In the genomic region with DNA sequence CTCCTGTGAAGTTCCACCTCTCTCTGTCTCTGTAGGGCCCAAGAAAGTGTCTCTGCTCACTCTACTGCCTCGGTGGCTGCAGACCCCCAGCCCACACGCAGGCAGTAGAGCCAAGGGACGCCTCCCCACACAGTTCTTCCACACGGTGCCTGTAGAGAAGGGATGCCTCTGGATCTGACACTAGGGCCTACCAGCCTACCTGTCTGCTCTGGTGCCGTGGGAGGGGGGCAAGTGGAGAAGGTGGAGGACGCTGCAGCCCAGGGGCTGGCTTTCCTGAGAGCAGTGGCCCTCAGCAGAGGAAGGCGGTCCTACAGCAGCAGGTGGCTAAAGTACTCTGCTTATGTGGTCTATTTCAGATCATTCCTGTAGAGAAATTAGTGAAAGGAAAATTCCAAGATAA, we compare ENCODE assay signal across 26 cellular contexts. TPM values are rescaled to one million over a fixed set of nuclear protein-coding genes. Genes with fewer than 3 reads are reported as not detected.
DNase-seq lines count a peak whose midpoint lies in the region; ATAC-seq, FAIRE-seq and TF ChIP-seq lines count a peak whose summit lies in the region.
"Had no signal": no experiment of that assay in that cellular context is flagged by ENCODE, and none has a peak within 500 bp of the region (broad histone marks: within the 10 kb centered on the region; RNA-seq: fewer than 3 reads in every experiment).

No MANE protein-coding gene starts in this region.

- CTCF ChIA-PET in K562 (lab: Yijun Ruan, JAX; ENCODE audit: low intra/inter-chr PET ratio) = no interaction called here
- CTCF ChIA-PET in activated CD4-positive, alpha-beta T cell treated with anti-CD3 and anti-CD28 coated beads, Interleukin-2, amount 10 ng/mL, durations not matched to agents 7 days and 5 days (lab: Charles Lee) = no interaction called here

- no peak for ATAC-seq in K562

- no peaks in the 10 kb centered on the region for H3K9me3 Mint-ChIP-seq in activated CD4-positive, alpha-beta T cell treated with anti-CD3 and anti-CD28 coated beads, Interleukin-2, amount 10 ng/mL, durations not matched to agents 7 days and 5 days
- H3K9me3 Mint-ChIP-seq: CD4-positive, alpha-beta memory T cell; CD4-positive, CD25-positive, alpha-beta regulatory T cell; CD8-positive, alpha-beta memory T cell had no signal

- no peak for TF ChIP-seq RAD21 in K562 (CRISPR knock-in tag; conservative IDR thresholded peaks at IDR 0.05 in 1 of 2, IDR thresholded peaks at IDR 0.05 in 1 of 2)

- H3K27ac Mint-ChIP-seq in activated CD4-positive, alpha-beta T cell treated with anti-CD3 and anti-CD28 coated beads, Interleukin-2, amount 10 ng/mL, durations not matched to agents 7 days and 5 days = no peak overlapping the region
- H3K27ac Mint-ChIP-seq: B cell; CD14-positive monocyte; CD4-positive, alpha-beta memory T cell; CD8-positive, alpha-beta memory T cell had no signal

- H3K36me3 Mint-ChIP-seq in activated CD4-positive, alpha-beta T cell treated with anti-CD3 and anti-CD28 coated beads, Interleukin-2, amount 10 ng/mL, durations not matched to agents 7 days and 5 days (ENCODE audit: low read depth) = peaks cover 1% of the 10 kb centered on the region

- no peak for FAIRE-seq in K562 (lab: Jason Lieb, UNC)
- FAIRE-seq: A549, GM12891, GM19239 had no signal

- peaks cover 17% of the 10 kb centered on the region for H3K79me2 ChIP-seq in K562 (ENCODE audit: control insufficient read depth, insufficient read depth, low read length)

- no TSS peak for BruUV-seq in K562 (replicated peaks; lab: Mats Ljungman, UMichigan)

- 0 out of 4 replicates have a peak overlapping the region, but pooled peaks of 1 of the 2 experiments have one; percentile 4 for H3K9ac ChIP-seq in K562 (ENCODE audit: insufficient read depth in 1 of 2, low read depth in 2 of 2, low read length in 2 of 2)
- H3K9ac ChIP-seq: BLaER1 treated with 17β-estradiol and CSF1 and Interleukin-3, amounts not matched to agents 10 nM and 100 nM had no signal

- in situ Hi-C loops in K562 (cut with MboI) = loop anchor here (5.0 kb wide), 1 partner anchor 181 kb away; no protein-coding TSS in a partner anchor

- H3K27me3 ChIP-seq in left ventricle myocardium inferior (ENCODE audit: low read depth) = no peaks in the 10 kb centered on the region
- H3K27me3 ChIP-seq in K562 (ENCODE audit: control insufficient read depth in 2 of 2, insufficient read depth in 2 of 2, low read length in 2 of 2) = no peaks in the 10 kb centered on the region
- H3K27me3 ChIP-seq: BLaER1 treated with 17β-estradiol and CSF1 and Interleukin-3, amounts not matched to agents 10 nM and 100 nM had no signal

- TF ChIP-seq CTCF in left ventricle myocardium inferior (IDR thresholded peaks at IDR 0.05; ENCODE audit: borderline replicate concordance) = no peak
- no peak for TF ChIP-seq CTCF in K562 (IDR thresholded peaks at IDR 0.05 in 2 of 3, conservative IDR thresholded peaks at IDR 0.05 in 1 of 3; ENCODE audit: insufficient read depth in 2 of 3, low read depth in 1 of 3, low read length in 3 of 3)

- no peaks in the 10 kb centered on the region for H3K9me1 ChIP-seq in K562 (ENCODE audit: control insufficient read depth, insufficient read depth, low read length)

- no peaks in the 10 kb centered on the region for H3K27me3 Mint-ChIP-seq in activated CD4-positive, alpha-beta T cell treated with anti-CD3 and anti-CD28 coated beads, Interleukin-2, amount 10 ng/mL, durations not matched to agents 7 days and 5 days
- H3K27me3 Mint-ChIP-seq: B cell; CD4-positive, alpha-beta memory T cell; CD4-positive, CD25-positive, alpha-beta regulatory T cell; CD8-positive, alpha-beta memory T cell had no signal

- intact Hi-C loops in cardiac septum (cut with DNase I) (no loop called here), left ventricle myocardium inferior (cut with micrococcal nuclease) (no loop called here), K562 (cut with micrococcal nuclease) (no loop called here)

- H3K4me3 ChIP-seq in left ventricle myocardium inferior (no peak overlapping the region), K562 (no peak overlapping the region)
- H3K4me3 ChIP-seq: A549; BLaER1 treated with 17β-estradiol and CSF1 and Interleukin-3, amounts not matched to agents 10 nM and 100 nM had no signal

- no peaks in the 10 kb centered on the region for H3K9me3 ChIP-seq in left ventricle myocardium inferior (replicated peaks)
- H3K9me3 ChIP-seq in K562 (replicated peaks; ENCODE audit: control insufficient read depth, insufficient read depth, low read depth, low read length) = no peaks in the 10 kb centered on the region
- H3K9me3 ChIP-seq: A549; BLaER1 treated with 17β-estradiol and CSF1 and Interleukin-3, amounts not matched to agents 10 nM and 100 nM had no signal

- no peak overlapping the region for H3K4me2 ChIP-seq in K562 (ENCODE audit: insufficient read depth, low read length)
- H3K4me2 ChIP-seq: A549; BLaER1 treated with 17β-estradiol and CSF1 and Interleukin-3, amounts not matched to agents 10 nM and 100 nM had no signal

- H3K36me3 ChIP-seq in left ventricle myocardium inferior (peaks cover 64% of the 10 kb centered on the region), K562 (ENCODE audit: control insufficient read depth, insufficient read depth, low read length) (peaks cover 70% of the 10 kb centered on the region)

- no peak overlapping the region for H2AFZ ChIP-seq in K562 (ENCODE audit: low read depth, low read length)

- H3K4me3 Mint-ChIP-seq in activated CD4-positive, alpha-beta T cell treated with anti-CD3 and anti-CD28 coated beads, Interleukin-2, amount 10 ng/mL, durations not matched to agents 7 days and 5 days = no peak overlapping the region
- H3K4me3 Mint-ChIP-seq: B cell; CD14-positive monocyte; CD4-positive, alpha-beta memory T cell; CD4-positive, CD25-positive, alpha-beta regulatory T cell; CD8-positive, alpha-beta memory T cell had no signal

- H3K4me1 ChIP-seq in left ventricle myocardium inferior = peaks cover 26% of the 10 kb centered on the region
- peaks cover 29 to 54% of the 10 kb centered on the region in 2 experiments for H3K4me1 ChIP-seq in K562 (replicated peaks in 1 of 2; ENCODE audit: control insufficient read depth in 2 of 2, insufficient read depth in 2 of 2, low read length in 2 of 2)
- H3K4me1 ChIP-seq: BLaER1 treated with 17β-estradiol and CSF1 and Interleukin-3, amounts not matched to agents 10 nM and 100 nM had no signal

- H3K27ac ChIP-seq in left ventricle myocardium inferior (replicated peaks) (no peak overlapping the region), K562 (ENCODE audit: extremely low read depth, low read depth, low read length) (no peak overlapping the region)
- H3K27ac ChIP-seq: 22Rv1; A549; BLaER1 treated with 17β-estradiol and CSF1 and Interleukin-3, amounts not matched to agents 10 nM and 100 nM had no signal

- TF ChIP-seq EP300 in K562 (IDR thresholded peaks at IDR 0.05; ENCODE audit: low read length) = no peak

- WGBS in K562 (ENCODE audit: insufficient coverage, low coverage, missing lambda C conversion rate) = 89% methylated on average over 7 of the region's 7 CpGs

- H4K20me1 ChIP-seq in K562 (replicated peaks; ENCODE audit: control insufficient read depth, insufficient read depth, low read length) = 0 out of 2 replicates have a peak, but pooled peaks cover 7% of the 10 kb centered on the region

- no peak for TF ChIP-seq POLR2A in K562 (conservative IDR thresholded peaks at IDR 0.05)

- POLR2A ChIA-PET in K562 (lab: Yijun Ruan, JAX) = interaction anchor here (0.6 to 1.5 kb wide), 6 partner anchors 10 to 258 kb away, joined by 3 to 5 read pairs (median 4); a partner anchor contains a TSS
- POLR2A ChIA-PET in activated CD4-positive, alpha-beta T cell treated with anti-CD3 and anti-CD28 coated beads, Interleukin-2, amount 10 ng/mL, durations not matched to agents 7 days and 5 days (lab: Charles Lee) = interaction anchor here (0.7 kb wide), 1 partner anchor 129 kb away, joined by 3 read pairs; no protein-coding TSS in a partner anchor

- DNase-seq in cardiac septum (ENCODE audit: low spot score) (peak; percentile 38), left ventricle myocardium inferior (no peak), K562 (ENCODE audit: extremely low read depth in 1 of 4, low spot score in 3 of 4) (no peak), mesenteric fat pad (ENCODE audit: low spot score) (peak; percentile 55), GF-D8 (lab: John Stamatoyannopoulos, UW) (no peak), C1 segment of cervical spinal cord (lab: John Stamatoyannopoulos, UW) (no peak)
- no peak for DNase-seq in activated CD4-positive, alpha-beta T cell treated with anti-CD3 and anti-CD28 coated beads, Interleukin-2, amount 10 ng/mL, durations not matched to agents 7 days and 5 days
- DNase-seq: AML-193; CD4-positive, alpha-beta memory T cell; CD4-positive, CD25-positive, alpha-beta regulatory T cell; CD8-positive, alpha-beta memory T cell; COR-L47; DMS 273 treated with DMSO at 0.1 percent for 48 hours; DMS153; DMS53; DMS79; DND-41; EL; GDM1 had no signal

- peaks cover 5% of the 10 kb centered on the region for H3K4me1 Mint-ChIP-seq in activated CD4-positive, alpha-beta T cell treated with anti-CD3 and anti-CD28 coated beads, Interleukin-2, amount 10 ng/mL, durations not matched to agents 7 days and 5 days
- H3K4me1 Mint-ChIP-seq: B cell; CD14-positive monocyte; CD4-positive, CD25-positive, alpha-beta regulatory T cell had no signal

RNA-seq across cellular contexts. Expression of a gene that starts 9.0 kb away (rescaled TPM):
- 40.3 TPM for total RNA-seq in cardiac septum
- total RNA-seq in left ventricle myocardium inferior = 31.4 TPM
- 364 and 807 TPM in 2 replicates for total RNA-seq in K562 (2011; cell fraction: chromatin; rRNA removed; ENCODE audit: low replicate concordance)
- total RNA-seq in K562 (2011; cell fraction: nucleolus; rRNA removed) = 428 and 514 TPM in 2 replicates
- total RNA-seq in K562 (2011; cell fraction: nucleoplasm; rRNA removed) = 376 and 406 TPM in 2 replicates
- 18.9 and 23.7 TPM in 2 replicates for total RNA-seq in K562 (2014; rRNA removed)
- total RNA-seq in K562 (2014; rRNA removed; fragmentation: Illumina TruSeq; extraction: Trizol) = 31.0 and 34.3 TPM in 2 replicates
- total RNA-seq in K562 (2015; rRNA removed; fragmentation: Illumina TruSeq; extraction: Trizol) = 44.0 and 44.1 TPM in 2 replicates
- 78.5 and 79.6 TPM in 2 replicates for total RNA-seq in K562 (2021)
- 52.9 and 143 TPM in 2 replicates for polyA plus RNA-seq in K562 (2011; rRNA removed)
- 146 and 165 TPM in 2 replicates for polyA plus RNA-seq in K562 (2011; cell fraction: cytosol; rRNA removed)
- polyA plus RNA-seq in K562 (2011; cell fraction: nucleus; rRNA removed) = 466 and 543 TPM in 2 replicates
- 57.3 and 151 TPM in 2 replicates for polyA plus RNA-seq in K562 (2012)
- polyA plus RNA-seq in K562 (2014; fragmentation: Illumina TruSeq; extraction: Trizol) = 76.9 and 81.4 TPM in 2 replicates
- polyA plus RNA-seq in K562 (2014; fragmentation: Nextera tagmentation; extraction: Ambion mirVana) = 10 to 100 TPM; 11.4 to 14.8 TPM
- polyA plus RNA-seq in K562 (2014; rRNA removed) = 55.0 and 58.0 TPM in 2 replicates
- polyA minus RNA-seq in K562 (2011; rRNA and poly(A)+ RNA removed) = 123 TPM in 2 replicates
- 96.4 and 118 TPM in 2 replicates for polyA minus RNA-seq in K562 (2011; cell fraction: cytosol; rRNA and poly(A)+ RNA removed)
- polyA minus RNA-seq in K562 (2011; cell fraction: nucleus; rRNA and poly(A)+ RNA removed) = 142 and 264 TPM in 2 replicates
- total RNA-seq in mesenteric fat pad = 148 TPM
- 10 to 100 TPM; 73.2 to 77.1 TPM for total RNA-seq in activated CD4-positive, alpha-beta T cell treated with anti-CD3 and anti-CD28 coated beads, Interleukin-2, amount 10 ng/mL, durations not matched to agents 7 days and 5 days

RNA-seq across cellular contexts. Expression of a gene that starts 27.7 kb away (rescaled TPM):
- total RNA-seq in cardiac septum (11.7 TPM), left ventricle myocardium inferior (10.0 TPM), K562 (2014; rRNA removed) (26.2 and 30.3 TPM in 2 replicates), K562 (2014; rRNA removed; fragmentation: Illumina TruSeq; extraction: Trizol) (25.8 and 26.4 TPM in 2 replicates), K562 (2015; rRNA removed; fragmentation: Illumina TruSeq; extraction: Trizol) (28.7 and 29.1 TPM in 2 replicates), K562 (2021) (37.6 and 40.3 TPM in 2 replicates), mesenteric fat pad (20.3 TPM)
- total RNA-seq in K562 (2011; cell fraction: chromatin; rRNA removed; ENCODE audit: low replicate concordance) = 40.2 and 80.6 TPM in 2 replicates
- 34.5 and 47.0 TPM in 2 replicates for total RNA-seq in K562 (2011; cell fraction: nucleolus; rRNA removed)
- 34.2 and 36.7 TPM in 2 replicates for total RNA-seq in K562 (2011; cell fraction: nucleoplasm; rRNA removed)
- polyA plus RNA-seq in K562 (2011; rRNA removed) (48.3 and 52.7 TPM in 2 replicates), K562 (2014; fragmentation: Illumina TruSeq; extraction: Trizol) (49.5 and 52.3 TPM in 2 replicates), K562 (2014; fragmentation: Nextera tagmentation; extraction: Ambion mirVana) (1 to 10 TPM; 3.3 to 6.3 TPM), K562 (2014; rRNA removed) (24.9 and 33.8 TPM in 2 replicates)
- 61.4 and 68.7 TPM in 2 replicates for polyA plus RNA-seq in K562 (2011; cell fraction: cytosol; rRNA removed)
- 59.7 and 61.5 TPM in 2 replicates for polyA plus RNA-seq in K562 (2011; cell fraction: nucleus; rRNA removed)
- 33.2 and 62.0 TPM in 2 replicates for polyA plus RNA-seq in K562 (2012)
- polyA minus RNA-seq in K562 (2011; rRNA and poly(A)+ RNA removed) = 42.1 and 50.9 TPM in 2 replicates
- polyA minus RNA-seq in K562 (2011; cell fraction: cytosol; rRNA and poly(A)+ RNA removed) = 22.4 and 26.2 TPM in 2 replicates
- 20.7 and 27.2 TPM in 2 replicates for polyA minus RNA-seq in K562 (2011; cell fraction: nucleus; rRNA and poly(A)+ RNA removed)
- 10 to 100 TPM; 17.9 to 19.1 TPM for total RNA-seq in activated CD4-positive, alpha-beta T cell treated with anti-CD3 and anti-CD28 coated beads, Interleukin-2, amount 10 ng/mL, durations not matched to agents 7 days and 5 days

RNA-seq across cellular contexts. Expression of a gene that starts 47.7 kb away (rescaled TPM):
- 339 TPM for total RNA-seq in cardiac septum
- total RNA-seq in left ventricle myocardium inferior = 354 TPM
- total RNA-seq in K562 (2011; cell fraction: chromatin; rRNA removed; ENCODE audit: low replicate concordance) = 32.9 and 75.2 TPM in 2 replicates
- total RNA-seq in K562 (2011; cell fraction: nucleolus; rRNA removed) = 76.6 and 92.2 TPM in 2 replicates
- total RNA-seq in K562 (2011; cell fraction: nucleoplasm; rRNA removed) = 88.9 and 136 TPM in 2 replicates
- 186 and 199 TPM in 2 replicates for total RNA-seq in K562 (2014; rRNA removed)
- 263 and 292 TPM in 2 replicates for total RNA-seq in K562 (2014; rRNA removed; fragmentation: Illumina TruSeq; extraction: Trizol)
- total RNA-seq in K562 (2015; rRNA removed; fragmentation: Illumina TruSeq; extraction: Trizol) = 335 and 366 TPM in 2 replicates
- 239 and 266 TPM in 2 replicates for total RNA-seq in K562 (2021)
- polyA plus RNA-seq in K562 (2011; rRNA removed) = 328 and 435 TPM in 2 replicates
- polyA plus RNA-seq in K562 (2011; cell fraction: cytosol; rRNA removed) = 794 and 995 TPM in 2 replicates
- polyA plus RNA-seq in K562 (2011; cell fraction: nucleus; rRNA removed) = 204 and 270 TPM in 2 replicates
- 363 and 494 TPM in 2 replicates for polyA plus RNA-seq in K562 (2012)
- polyA plus RNA-seq in K562 (2014; fragmentation: Illumina TruSeq; extraction: Trizol) = 503 and 545 TPM in 2 replicates
- 1,000 to 10,000 TPM; 1,144 to 1,155 TPM for polyA plus RNA-seq in K562 (2014; fragmentation: Nextera tagmentation; extraction: Ambion mirVana)
- polyA plus RNA-seq in K562 (2014; rRNA removed) = 355 and 369 TPM in 2 replicates
- 170 and 193 TPM in 2 replicates for polyA minus RNA-seq in K562 (2011; rRNA and poly(A)+ RNA removed)
- polyA minus RNA-seq in K562 (2011; cell fraction: cytosol; rRNA and poly(A)+ RNA removed) = 371 and 384 TPM in 2 replicates
- 63.4 and 99.5 TPM in 2 replicates for polyA minus RNA-seq in K562 (2011; cell fraction: nucleus; rRNA and poly(A)+ RNA removed)
- total RNA-seq in mesenteric fat pad = 275 TPM
- total RNA-seq in activated CD4-positive, alpha-beta T cell treated with anti-CD3 and anti-CD28 coated beads, Interleukin-2, amount 10 ng/mL, durations not matched to agents 7 days and 5 days = 100 to 1,000 TPM; 309 to 386 TPM

RNA-seq across cellular contexts. Expression of a gene that starts 53.3 kb away (rescaled TPM):
- total RNA-seq in cardiac septum = 43.1 TPM
- total RNA-seq in left ventricle myocardium inferior = 57.4 TPM
- total RNA-seq in K562 (2011; cell fraction: chromatin; rRNA removed; ENCODE audit: low replicate concordance) = 103 and 194 TPM in 2 replicates
- 85.6 and 90.0 TPM in 2 replicates for total RNA-seq in K562 (2011; cell fraction: nucleolus; rRNA removed)
- total RNA-seq in K562 (2011; cell fraction: nucleoplasm; rRNA removed) = 95.6 and 105 TPM in 2 replicates
- total RNA-seq in K562 (2014; rRNA removed) = 12.6 and 16.8 TPM in 2 replicates
- 10.0 and 10.8 TPM in 2 replicates for total RNA-seq in K562 (2014; rRNA removed; fragmentation: Illumina TruSeq; extraction: Trizol)
- 11.6 and 12.6 TPM in 2 replicates for total RNA-seq in K562 (2015; rRNA removed; fragmentation: Illumina TruSeq; extraction: Trizol)
- total RNA-seq in K562 (2021) = 26.7 and 29.8 TPM in 2 replicates
- 25.5 and 53.9 TPM in 2 replicates for polyA plus RNA-seq in K562 (2011; rRNA removed)
- polyA plus RNA-seq in K562 (2011; cell fraction: cytosol; rRNA removed) = 28.1 and 37.8 TPM in 2 replicates
- polyA plus RNA-seq in K562 (2011; cell fraction: nucleus; rRNA removed) = 274 and 277 TPM in 2 replicates
- 33.7 and 73.6 TPM in 2 replicates for polyA plus RNA-seq in K562 (2012)
- 30.4 and 32.8 TPM in 2 replicates for polyA plus RNA-seq in K562 (2014; fragmentation: Illumina TruSeq; extraction: Trizol)
- 1 to 10 TPM in 1 of 2 experiments, under 1 TPM in 1; 0.70 to 1.1 TPM for polyA plus RNA-seq in K562 (2014; fragmentation: Nextera tagmentation; extraction: Ambion mirVana)
- polyA plus RNA-seq in K562 (2014; rRNA removed) = 32.3 and 43.2 TPM in 2 replicates
- polyA minus RNA-seq in K562 (2011; rRNA and poly(A)+ RNA removed) = 17.6 and 23.6 TPM in 2 replicates
- polyA minus RNA-seq in K562 (2011; cell fraction: cytosol; rRNA and poly(A)+ RNA removed) = 11.7 and 21.4 TPM in 2 replicates
- 20.3 and 37.2 TPM in 2 replicates for polyA minus RNA-seq in K562 (2011; cell fraction: nucleus; rRNA and poly(A)+ RNA removed)
- 65.2 TPM for total RNA-seq in mesenteric fat pad
- 1 to 10 TPM in 1 of 2 experiments, under 1 TPM in 1; 1.00 to 1.3 TPM for total RNA-seq in activated CD4-positive, alpha-beta T cell treated with anti-CD3 and anti-CD28 coated beads, Interleukin-2, amount 10 ng/mL, durations not matched to agents 7 days and 5 days

RNA-seq across cellular contexts. Expression of a gene that starts 54.7 kb away (rescaled TPM):
- total RNA-seq in cardiac septum (21.0 TPM), left ventricle myocardium inferior (18.4 TPM), K562 (2014; rRNA removed) (2.2 and 2.7 TPM in 2 replicates), K562 (2014; rRNA removed; fragmentation: Illumina TruSeq; extraction: Trizol) (0.04 TPM in 1 of 2 replicates, not detected in the other), K562 (2015; rRNA removed; fragmentation: Illumina TruSeq; extraction: Trizol) (0.54 and 0.75 TPM in 2 replicates), K562 (2021) (1.0 and 1.5 TPM in 2 replicates), mesenteric fat pad (77.4 TPM)
- 0.26 and 1.00 TPM in 2 replicates for total RNA-seq in K562 (2011; cell fraction: chromatin; rRNA removed; ENCODE audit: low replicate concordance)
- 1.6 and 2.0 TPM in 2 replicates for total RNA-seq in K562 (2011; cell fraction: nucleolus; rRNA removed)
- 0.51 and 0.61 TPM in 2 replicates for total RNA-seq in K562 (2011; cell fraction: nucleoplasm; rRNA removed)
- polyA plus RNA-seq in K562 (2011; rRNA removed) (0.24 and 0.43 TPM in 2 replicates), K562 (2014; fragmentation: Illumina TruSeq; extraction: Trizol) (0.06 and 0.37 TPM in 2 replicates), K562 (2014; fragmentation: Nextera tagmentation; extraction: Ambion mirVana) (not detected), K562 (2014; rRNA removed) (0.94 and 1.1 TPM in 2 replicates)
- polyA plus RNA-seq in K562 (2011; cell fraction: cytosol; rRNA removed) = 0.63 and 1.3 TPM in 2 replicates
- 1.1 and 2.4 TPM in 2 replicates for polyA plus RNA-seq in K562 (2011; cell fraction: nucleus; rRNA removed)
- polyA plus RNA-seq in K562 (2012) = 1.1 and 1.7 TPM in 2 replicates
- 0.12 and 0.25 TPM in 2 replicates for polyA minus RNA-seq in K562 (2011; rRNA and poly(A)+ RNA removed)
- 0.46 and 0.67 TPM in 2 replicates for polyA minus RNA-seq in K562 (2011; cell fraction: cytosol; rRNA and poly(A)+ RNA removed)
- polyA minus RNA-seq in K562 (2011; cell fraction: nucleus; rRNA and poly(A)+ RNA removed) = 0.78 and 0.94 TPM in 2 replicates
- total RNA-seq in activated CD4-positive, alpha-beta T cell treated with anti-CD3 and anti-CD28 coated beads, Interleukin-2, amount 10 ng/mL, durations not matched to agents 7 days and 5 days = under 1 TPM; 0.56 to 0.64 TPM

Comparison
In these comparisons a context has a peak if more than half of its experiments do, and no peak if none do; other contexts are left out.
1. DNase-seq: peak in cardiac septum (single experiment) and mesenteric fat pad (single experiment); none in left ventricle myocardium inferior (single experiment), K562 (0 of 4), GF-D8 (single experiment), activated CD4-positive, alpha-beta T cell treated with anti-CD3 and anti-CD28 coated beads, Interleukin-2, amount 10 ng/mL, durations not matched to agents 7 days and 5 days (single experiment) and C1 segment of cervical spinal cord (0 of 14).